Comparison of ENCODE assay signal across 23 cellular contexts in the genomic region with DNA sequence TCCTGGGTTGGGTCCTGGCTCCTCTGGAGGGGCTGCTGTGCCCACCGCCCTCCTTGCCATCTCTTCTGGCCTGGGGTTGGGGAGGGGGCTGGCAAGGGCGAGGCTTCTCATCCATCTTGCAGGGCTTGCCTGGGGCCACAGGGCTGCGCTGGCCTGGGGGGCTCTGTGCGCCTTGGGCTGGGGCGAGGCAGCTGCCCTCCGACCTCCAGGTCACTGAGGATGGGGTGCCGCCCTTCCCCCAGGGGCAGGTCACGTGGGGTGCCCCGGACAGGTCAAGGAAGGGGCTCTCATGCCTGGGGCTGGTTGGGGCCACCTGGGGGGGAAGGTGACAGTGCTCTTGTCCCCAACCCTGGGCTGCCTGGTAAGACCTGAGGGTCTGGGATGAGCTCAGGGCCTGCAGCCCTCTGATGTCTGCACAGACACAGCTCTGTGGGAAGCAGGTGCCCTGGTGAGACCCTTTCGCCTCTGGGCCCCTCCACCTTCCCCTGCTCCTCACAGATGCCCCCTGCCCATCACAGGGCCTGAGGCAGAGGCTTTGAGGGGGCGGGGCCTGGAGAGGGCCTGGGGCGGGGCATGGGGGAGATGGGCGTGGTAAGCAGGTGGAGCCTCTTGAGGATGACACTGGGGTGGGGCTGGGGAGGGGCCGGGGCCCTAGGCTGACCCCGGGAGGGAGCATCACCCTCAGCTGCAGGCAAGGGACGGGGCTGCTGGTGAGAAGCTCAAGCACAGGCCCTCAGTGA. TPM values are rescaled to one million over a fixed set of nuclear protein-coding genes. Genes with fewer than 3 reads are reported as not detected.
DNase-seq lines count a peak whose midpoint lies in the region; ATAC-seq and TF ChIP-seq lines count a peak whose summit lies in the region.
"Had no signal": no experiment of that assay in that cellular context is flagged by ENCODE, and none has a peak within 500 bp of the region (broad histone marks: within the 10 kb centered on the region; RNA-seq: fewer than 3 reads in every experiment).

No MANE protein-coding gene starts in this region.

- no peak overlapping the region for H2AFZ ChIP-seq in hepatocyte

- in situ Hi-C loops in Panc1 (cut with HindIII; ENCODE audit: low pct_unique_long_range_greater_than_20kb, low sequenced_read_pairs): no loop called here

- no peaks in the 10 kb centered on the region for H3K79me2 ChIP-seq in hepatocyte

- H3K27ac Mint-ChIP-seq in activated naive CD4-positive, alpha-beta T cell treated with anti-CD3 and anti-CD28 coated beads, Interleukin-2, amount 10 ng/mL, durations not matched to agents 7 days and 5 days: no peak overlapping the region
- H3K27ac Mint-ChIP-seq: CD8-positive, alpha-beta T cell; type B pancreatic cell had no signal

- POLR2A ChIA-PET in Panc1 (lab: Charles Lee): no interaction called here

- no peak for TF ChIP-seq CTCF in Panc1 (IDR thresholded peaks at IDR 0.05)
- TF ChIP-seq CTCF in suprapubic skin (IDR thresholded peaks at IDR 0.05): no peak
- TF ChIP-seq CTCF in hepatocyte (IDR thresholded peaks at IDR 0.05; ENCODE audit: poor library complexity): no peak

- WGBS in suprapubic skin: 70% methylated on average over 2 of the region's 16 CpGs
- WGBS in hepatocyte (ENCODE audit: low lambda C conversion rate, missing lambda C conversion rate): 84% methylated on average over 12 of the region's 16 CpGs

- H4K20me1 ChIP-seq in hepatocyte (ENCODE audit: insufficient read depth, poor library complexity, severe bottlenecking): no peaks in the 10 kb centered on the region

- no peaks in the 10 kb centered on the region for H3K9me2 ChIP-seq in hepatocyte (replicated peaks; ENCODE audit: insufficient read depth)

- no peak for TF ChIP-seq EP300 in suprapubic skin (IDR thresholded peaks at IDR 0.05)

- ATAC-seq in Panc1: 0 out of 2 replicates have a peak, but pooled peaks have one; percentile 16
- ATAC-seq: CD8-positive, alpha-beta T cell; naive thymus-derived CD8-positive, alpha-beta T cell; stimulated activated effector memory CD8-positive, alpha-beta T cell treated with anti-CD3 and anti-CD28 coated beads, Interleukin-12 subunit alpha, Interleukin-12 subunit beta, amount 100 ng/mL, for 72 hours had no signal

- H3K4me1 Mint-ChIP-seq in activated naive CD4-positive, alpha-beta T cell treated with anti-CD3 and anti-CD28 coated beads, Interleukin-2, amount 10 ng/mL, durations not matched to agents 7 days and 5 days: peaks cover 25% of the 10 kb centered on the region

- H3K36me3 ChIP-seq in Panc1 (ENCODE audit: control insufficient read depth, insufficient read depth, low read length) (no peaks in the 10 kb centered on the region), suprapubic skin (no peaks in the 10 kb centered on the region), hepatocyte (replicated peaks; ENCODE audit: insufficient read depth, low read depth) (no peaks in the 10 kb centered on the region)
- H3K36me3 ChIP-seq: esophagus muscularis mucosa had no signal

- DNase-seq in activated naive CD4-positive, alpha-beta T cell treated with anti-CD3 and anti-CD28 coated beads, Interleukin-2, amount 10 ng/mL, durations not matched to agents 7 days and 5 days: peak; percentile 20
- DNase-seq in activated naive CD4-positive, alpha-beta T cell (lab: John Stamatoyannopoulos, UW): no peak
- DNase-seq in Panc1 (ENCODE audit: low read depth, low spot score) (no peak), iPS-NIHi11 (ENCODE audit: low spot score) (peak; percentile 89), suprapubic skin (ENCODE audit: low spot score in 2 of 2) (peak; percentile 53 to 71), KG1 (lab: John Stamatoyannopoulos, UW) (no peak), dermis blood vessel endothelial cell (no peak), hepatocyte (ENCODE audit: low spot score) (no peak)
- DNase-seq: activated T-cell treated with anti-CD3 and anti-CD28 coated beads, Interleukin-2, amount 50 U/mL, for 48 hours; amygdala; central memory CD4-positive, alpha-beta T cell; effector CD4-positive, alpha-beta T cell; KBM-7; NCI-H1048; NCI-H2029; NCI-H446; stimulated activated CD4-positive, alpha-beta T cell treated with anti-CD3 and anti-CD28 coated beads, Interleukin-15, amount 100 ng/mL, for 24 hours had no signal

- TF ChIP-seq POLR2A in suprapubic skin (IDR thresholded peaks at IDR 0.05): no peak

- no peaks in the 10 kb centered on the region for H3K4me1 ChIP-seq in Panc1 (ENCODE audit: control insufficient read depth, insufficient read depth, low read length)
- peaks cover 15% of the 10 kb centered on the region for H3K4me1 ChIP-seq in suprapubic skin
- peaks cover 2% of the 10 kb centered on the region for H3K4me1 ChIP-seq in hepatocyte (ENCODE audit: insufficient read depth)
- H3K4me1 ChIP-seq: esophagus muscularis mucosa had no signal

- H3K9me3 Mint-ChIP-seq in activated naive CD4-positive, alpha-beta T cell treated with anti-CD3 and anti-CD28 coated beads, Interleukin-2, amount 10 ng/mL, durations not matched to agents 7 days and 5 days: no peaks in the 10 kb centered on the region
- H3K9me3 Mint-ChIP-seq: CD8-positive, alpha-beta T cell; naive thymus-derived CD8-positive, alpha-beta T cell; stimulated activated effector memory CD8-positive, alpha-beta T cell treated with anti-CD3 and anti-CD28 coated beads, Interleukin-12 subunit alpha, Interleukin-12 subunit beta, amount 100 ng/mL, for 72 hours; type B pancreatic cell had no signal

- H3K27ac ChIP-seq in Panc1 (ENCODE audit: low read length): no peak overlapping the region
- no peak overlapping the region for H3K27ac ChIP-seq in suprapubic skin
- no peak overlapping the region for H3K27ac ChIP-seq in hepatocyte
- H3K27ac ChIP-seq: esophagus muscularis mucosa, HL-60 had no signal

- H3K27me3 Mint-ChIP-seq in activated naive CD4-positive, alpha-beta T cell treated with anti-CD3 and anti-CD28 coated beads, Interleukin-2, amount 10 ng/mL, durations not matched to agents 7 days and 5 days: peaks cover 40% of the 10 kb centered on the region

- H3K9me3 ChIP-seq in Panc1 (ENCODE audit: control insufficient read depth, insufficient read depth, low read depth, low read length) (no peaks in the 10 kb centered on the region), suprapubic skin (no peaks in the 10 kb centered on the region), hepatocyte (ENCODE audit: low read depth) (no peaks in the 10 kb centered on the region)
- H3K9me3 ChIP-seq: esophagus muscularis mucosa had no signal

- BruUV-seq in Panc1 (replicated peaks; lab: Mats Ljungman, UMichigan): no TSS peak

- CTCF ChIA-PET in activated naive CD4-positive, alpha-beta T cell treated with anti-CD3 and anti-CD28 coated beads, Interleukin-2, amount 10 ng/mL, durations not matched to agents 7 days and 5 days (lab: Charles Lee): no interaction called here
- CTCF ChIA-PET in Panc1 (lab: Charles Lee): no interaction called here

- H3K27me3 ChIP-seq in Panc1 (ENCODE audit: control insufficient read depth, insufficient read depth, low read length) (no peaks in the 10 kb centered on the region), suprapubic skin (peaks cover 63% of the 10 kb centered on the region), hepatocyte (peaks cover 8% of the 10 kb centered on the region)

- no peak overlapping the region for H3K4me2 ChIP-seq in hepatocyte

- H3K36me3 Mint-ChIP-seq in activated naive CD4-positive, alpha-beta T cell treated with anti-CD3 and anti-CD28 coated beads, Interleukin-2, amount 10 ng/mL, durations not matched to agents 7 days and 5 days: no peaks in the 10 kb centered on the region
- H3K36me3 Mint-ChIP-seq: CD8-positive, alpha-beta T cell; naive thymus-derived CD8-positive, alpha-beta T cell; stimulated activated effector memory CD8-positive, alpha-beta T cell treated with anti-CD3 and anti-CD28 coated beads, Interleukin-12 subunit alpha, Interleukin-12 subunit beta, amount 100 ng/mL, for 72 hours; type B pancreatic cell had no signal

- H3K4me3 ChIP-seq in Panc1 (ENCODE audit: low read depth in 2 of 2, low read length in 2 of 2) (no peak overlapping the region), suprapubic skin (no peak overlapping the region), hepatocyte (no peak overlapping the region)
- H3K4me3 ChIP-seq: esophagus muscularis mucosa had no signal

- H3K4me3 Mint-ChIP-seq in activated naive CD4-positive, alpha-beta T cell treated with anti-CD3 and anti-CD28 coated beads, Interleukin-2, amount 10 ng/mL, durations not matched to agents 7 days and 5 days: no peak overlapping the region
- H3K4me3 Mint-ChIP-seq: CD8-positive, alpha-beta T cell; stimulated activated effector memory CD8-positive, alpha-beta T cell treated with anti-CD3 and anti-CD28 coated beads, Interleukin-12 subunit alpha, Interleukin-12 subunit beta, amount 100 ng/mL, for 72 hours; type B pancreatic cell had no signal

- intact Hi-C loops in Panc1 (cut with micrococcal nuclease; ENCODE audit: unreplicated experiment): no loop called here

RNA-seq across cellular contexts. Expression of a gene that starts 17.1 kb away (rescaled TPM):
- total RNA-seq in Panc1 (2021; ENCODE audit: unreplicated experiment) (2.0 TPM), suprapubic skin (1 to 10 TPM; 3.7 to 5.9 (median 4.3) TPM), dermis blood vessel endothelial cell (1.5 TPM in 2 replicates), hepatocyte (6.7 and 7.4 TPM in 2 replicates)
- polyA plus RNA-seq in Panc1 (2012; ENCODE audit: insufficient read length): 2.4 TPM
- 4.8 and 5.4 TPM in 2 replicates for polyA plus RNA-seq in hepatocyte

Comparison
In these comparisons a context has a peak if more than half of its experiments do, and no peak if none do; other contexts are left out.
1. DNase-seq: peak in activated naive CD4-positive, alpha-beta T cell treated with anti-CD3 and anti-CD28 coated beads, Interleukin-2, amount 10 ng/mL, durations not matched to agents 7 days and 5 days (single experiment), iPS-NIHi11 (single experiment) and suprapubic skin (2 of 2); none in activated naive CD4-positive, alpha-beta T cell (0 of 4), Panc1 (single experiment), KG1 (single experiment), dermis blood vessel endothelial cell (single experiment) and hepatocyte (single experiment).